8 cellular contexts compared by ENCODE assay signal in genomic region chr17:40107266-40107980, GRCh38. TPM values are rescaled to one million over a fixed set of nuclear protein-coding genes. Genes with fewer than 3 reads are reported as not detected.
A peak's percentile ranks its signal among the peaks of the same experiment; 100 is the strongest.
DNase-seq lines count a peak whose midpoint lies in the region; ATAC-seq and TF ChIP-seq lines count a peak whose summit lies in the region.

No MANE protein-coding gene starts in this region.

- H4K91ac ChIP-seq in IMR-90 (ENCODE audit: insufficient read depth, low read depth, low read length): peak overlapping the region; percentile 98

- H3K56ac ChIP-seq in IMR-90 (ENCODE audit: extremely low read depth, insufficient read depth, low read length): peak overlapping the region; percentile 65

- peak overlapping the region; percentile 80 for H2BK5ac ChIP-seq in IMR-90 (ENCODE audit: low read depth, low read length, poor library complexity, severe bottlenecking)

- ATAC-seq in IMR-90 (ENCODE audit: low read depth): no peak
- no peak for ATAC-seq in activated T-helper 17 cell treated with anti-CD3 and anti-CD28 coated beads, Interleukin-2, amount 50 U/mL, for 72 hours (replicated peaks)

- peak overlapping the region; percentile 95 for H4K5ac ChIP-seq in IMR-90 (ENCODE audit: low read depth, low read length)

- peak overlapping the region; percentile 81 for H3K27ac ChIP-seq in IMR-90 (ENCODE audit: insufficient read depth, low read length)
- peak overlapping the region; percentile 62 to 98 (median 97) for H3K27ac ChIP-seq in stomach

- no peaks in the 10 kb centered on the region for H3K36me3 Mint-ChIP-seq in activated T-helper 17 cell treated with anti-CD3 and anti-CD28 coated beads, Interleukin-2, amount 50 U/mL, for 72 hours (ENCODE audit: low read depth)

- TF ChIP-seq POLR2A in IMR-90 (IDR thresholded peaks at IDR 0.05; ENCODE audit: low read depth, low read length) (no peak), stomach (IDR thresholded peaks at IDR 0.05) (no peak)

- in situ Hi-C loops in IMR-90 (cut with MboI; ENCODE audit: low sequenced_read_pairs): no loop called here

- H3K4me3 Mint-ChIP-seq in activated T-helper 17 cell treated with anti-CD3 and anti-CD28 coated beads, Interleukin-2, amount 50 U/mL, for 72 hours: peak overlapping the region; percentile 83

- H3K4ac ChIP-seq in IMR-90 (ENCODE audit: low read depth, low read length): peak overlapping the region; percentile 99

- H3K9me3 ChIP-seq in IMR-90 (ENCODE audit: control insufficient read depth, insufficient read depth, low read length) (no peaks in the 10 kb centered on the region), stomach (no peaks in the 10 kb centered on the region)

- peak overlapping the region; percentile 97 for H2BK120ac ChIP-seq in IMR-90 (ENCODE audit: low read depth, low read length)

- H3K14ac ChIP-seq in IMR-90 (replicated peaks; ENCODE audit: low read depth, low read length): peak overlapping the region; percentile 95

- DNase-seq in IMR-90 (no peak), kidney tubule cell (ENCODE audit: low spot score) (peak; percentile 65), stomach (no peak), epidermal melanocyte (ENCODE audit: insufficient read length, low spot score) (no peak), NCI-H82 (lab: John Stamatoyannopoulos, UW) (no peak), NCI-H345 treated with DMSO at 0.1 percent for 48 hours (lab: John Stamatoyannopoulos, UW; ENCODE audit: unreplicated experiment) (no peak)
- DNase-seq in stimulated activated CD4-positive, alpha-beta T cell treated with anti-CD3 and anti-CD28 coated beads, Interleukin-15, amount 100 ng/mL, for 24 hours: no peak

- peak overlapping the region; percentile 96 for H2BK20ac ChIP-seq in IMR-90 (ENCODE audit: low read depth, low read length)

- no peaks in the 10 kb centered on the region for H3K27me3 ChIP-seq in IMR-90 (ENCODE audit: control insufficient read depth, insufficient read depth, low read length)
- no peaks in the 10 kb centered on the region for H3K27me3 ChIP-seq in stomach

- H3K27me3 Mint-ChIP-seq in activated T-helper 17 cell treated with anti-CD3 and anti-CD28 coated beads, Interleukin-2, amount 50 U/mL, for 72 hours: no peaks in the 10 kb centered on the region

- peak overlapping the region; percentile 83 to 94 for H4K8ac ChIP-seq in IMR-90 (ENCODE audit: low read depth in 2 of 2, low read length in 2 of 2)

- H2AK5ac ChIP-seq in IMR-90 (ENCODE audit: low read depth, low read length): peak overlapping the region; percentile 98

- TF ChIP-seq RAD21 in IMR-90 (IDR thresholded peaks at IDR 0.05; ENCODE audit: low read length): no peak

- no peaks in the 10 kb centered on the region for H4K20me1 ChIP-seq in IMR-90 (ENCODE audit: insufficient read depth, low read length)

- H3K79me1 ChIP-seq in IMR-90 (ENCODE audit: low read depth in 1 of 2, low read length in 2 of 2): peaks cover 0 to 31% of the 10 kb centered on the region in 2 experiments; a peak in 2 of 4 replicates

- H3K36me3 ChIP-seq in IMR-90 (ENCODE audit: control insufficient read depth, insufficient read depth, low read length) (no peaks in the 10 kb centered on the region), stomach (no peaks in the 10 kb centered on the region)

- peak overlapping the region; percentile 94 for H2AFZ ChIP-seq in IMR-90 (replicated peaks; ENCODE audit: low read length, poor library complexity)

- no peak for TF ChIP-seq EP300 in stomach (IDR thresholded peaks at IDR 0.05)

- peaks cover 32% of the 10 kb centered on the region for H3K9me1 ChIP-seq in IMR-90 (ENCODE audit: insufficient read depth, low read length)

- no TSS peak for BruUV-seq in IMR-90 (replicated peaks; lab: Mats Ljungman, UMichigan)

- peak overlapping the region; percentile 98 for H2BK15ac ChIP-seq in IMR-90 (ENCODE audit: low read depth, low read length)

- no peaks in the 10 kb centered on the region for H3K9me3 Mint-ChIP-seq in activated T-helper 17 cell treated with anti-CD3 and anti-CD28 coated beads, Interleukin-2, amount 50 U/mL, for 72 hours

- H3K4me2 ChIP-seq in IMR-90 (ENCODE audit: low read depth, low read length): peak overlapping the region; percentile 18

- intact Hi-C loops in IMR-90 (cut with micrococcal nuclease): no loop called here
- intact Hi-C loops in stomach (cut with DNase I; ENCODE audit: low total_unique reads): no loop called here

- H3K4me3 ChIP-seq in IMR-90 (ENCODE audit: insufficient read depth, low read depth, low read length) (no peak overlapping the region), stomach (no peak overlapping the region)

- dilution Hi-C loops in IMR-90 (cut with HindIII; ENCODE audit: low sequenced_read_pairs, unreplicated experiment): no loop called here

- peak overlapping the region; percentile 80 for H2AK9ac ChIP-seq in IMR-90 (replicated peaks; ENCODE audit: low read depth, low read length, poor library complexity)

- TF ChIP-seq CTCF in IMR-90 (conservative IDR thresholded peaks at IDR 0.05; ENCODE audit: low read depth, low read length): no peak
- no peak for TF ChIP-seq CTCF in stomach (IDR thresholded peaks at IDR 0.05)

- peak overlapping the region; percentile 46 for H3K9ac ChIP-seq in IMR-90 (ENCODE audit: low read depth, low read length)

- 17% methylated on average over 3 of the region's 12 CpGs; no CpG with 5 or more reads in 1 of the 2 experiments for WGBS in IMR-90 (ENCODE audit: extremely low coverage in 2 of 2, insufficient read length in 1 of 2), 2 experiments
- WGBS in stomach, 5 donors: 29 to 63% (median 51%) methylated on average over 12 of the region's 12 CpGs

- peak overlapping the region; percentile 94 for H3K27ac Mint-ChIP-seq in activated T-helper 17 cell treated with anti-CD3 and anti-CD28 coated beads, Interleukin-2, amount 50 U/mL, for 72 hours

- H3K23ac ChIP-seq in IMR-90 (ENCODE audit: low read depth, low read length): peak overlapping the region; percentile 96

- peaks cover 73% of the 10 kb centered on the region for H3K4me1 Mint-ChIP-seq in activated T-helper 17 cell treated with anti-CD3 and anti-CD28 coated beads, Interleukin-2, amount 50 U/mL, for 72 hours

- peaks cover 50% of the 10 kb centered on the region for H3K4me1 ChIP-seq in IMR-90 (ENCODE audit: control insufficient read depth, insufficient read depth, low read length)
- peaks cover 96 to 100% (median 99%) of the 10 kb centered on the region in 4 donors for H3K4me1 ChIP-seq in stomach

- CTCF ChIA-PET in IMR-90 (lab: Yijun Ruan, JAX): interaction anchor here (0.8 to 1.3 kb wide), 2 partner anchors 69 to 149 kb away, joined by 4 read pairs; no protein-coding TSS in a partner anchor

- POLR2A ChIA-PET in IMR-90 (lab: Charles Lee; ENCODE audit: unreplicated experiment): no interaction called here

- H3K18ac ChIP-seq in IMR-90 (ENCODE audit: low read depth, low read length): peak overlapping the region; percentile 84

TF ChIP-seq in IMR-90, 13 proteins besides CTCF, POLR2A, EP300 and RAD21 (continues in another document):
- TF ChIP-seq RFX5 (IDR thresholded peaks at IDR 0.05; ENCODE audit: low read depth, low read length): no peak
- no peak for TF ChIP-seq FOS (IDR thresholded peaks at IDR 0.05; ENCODE audit: low read depth, low read length)
- TF ChIP-seq CHD1 (IDR thresholded peaks at IDR 0.05; ENCODE audit: low read depth, low read length): no peak
- no peak for TF ChIP-seq MAFK (IDR thresholded peaks at IDR 0.05; ENCODE audit: low read depth, low read length)
- no peak for TF ChIP-seq MAZ (IDR thresholded peaks at IDR 0.05; ENCODE audit: borderline replicate concordance, low read depth, low read length)
- TF ChIP-seq RCOR1 (IDR thresholded peaks at IDR 0.05; ENCODE audit: insufficient replicate concordance, low read length): no peak

RNA-seq across cellular contexts. Expression of gene NR1D1, which starts 7.0 kb away (rescaled TPM):
- total RNA-seq in IMR-90 (2012; rRNA removed) (0.28 and 0.36 TPM in 2 replicates), stomach (10 to 100 TPM in 2 of 5 donors, 1 to 10 TPM in 3; 2.8 to 14.9 (median 9.0) TPM)
- polyA plus RNA-seq in IMR-90 (2012; rRNA removed) (4.4 and 7.2 TPM in 2 replicates), stomach (10 to 100 TPM in 1 of 3 donors, 1 to 10 TPM in 2; 5.5 to 20.5 (median 9.6) TPM)
- 4.1 and 8.6 TPM in 2 replicates for polyA plus RNA-seq in IMR-90 (2012; cell fraction: cytosol; rRNA removed)
- 11.1 and 25.2 TPM in 2 replicates for polyA plus RNA-seq in IMR-90 (2012; cell fraction: nucleus; rRNA removed; ENCODE audit: low replicate concordance)
- 10 to 100 TPM; 12.2 to 21.8 TPM for total RNA-seq in activated T-helper 17 cell treated with anti-CD3 and anti-CD28 coated beads, Interleukin-2, amount 50 U/mL, for 72 hours

RNA-seq across cellular contexts. Expression of gene MSL1, which starts 14.3 kb away (rescaled TPM):
- total RNA-seq in IMR-90 (2012; rRNA removed): 28.3 and 29.7 TPM in 2 replicates
- 38.4 and 48.4 TPM in 2 replicates for polyA plus RNA-seq in IMR-90 (2012; rRNA removed)
- polyA plus RNA-seq in IMR-90 (2012; cell fraction: cytosol; rRNA removed): 12.2 and 14.7 TPM in 2 replicates
- 45.5 and 129 TPM in 2 replicates for polyA plus RNA-seq in IMR-90 (2012; cell fraction: nucleus; rRNA removed; ENCODE audit: low replicate concordance)
- 100 to 1,000 TPM in 1 of 2 donors, 10 to 100 TPM in 1; 80.5 to 114 TPM for total RNA-seq in activated T-helper 17 cell treated with anti-CD3 and anti-CD28 coated beads, Interleukin-2, amount 50 U/mL, for 72 hours
- 100 to 1,000 TPM in 2 of 5 donors, 10 to 100 TPM in 3; 47.1 to 322 (median 90.1) TPM for total RNA-seq in stomach
- polyA plus RNA-seq in stomach: 10 to 100 TPM; 29.3 to 63.8 (median 32.7) TPM

RNA-seq across cellular contexts. Expression of gene CASC3, which starts 32.9 kb away (rescaled TPM):
- total RNA-seq in IMR-90 (2012; rRNA removed) (24.4 and 25.1 TPM in 2 replicates), stomach (100 to 1,000 TPM in 2 of 5 donors, 10 to 100 TPM in 3; 41.9 to 198 (median 85.5) TPM)
- polyA plus RNA-seq in IMR-90 (2012; rRNA removed) (36.2 and 38.9 TPM in 2 replicates), stomach (10 to 100 TPM; 27.6 to 42.2 (median 37.0) TPM)
- 15.9 and 19.2 TPM in 2 replicates for polyA plus RNA-seq in IMR-90 (2012; cell fraction: cytosol; rRNA removed)
- polyA plus RNA-seq in IMR-90 (2012; cell fraction: nucleus; rRNA removed; ENCODE audit: low replicate concordance): 83.7 and 153 TPM in 2 replicates
- 100 to 1,000 TPM; 110 to 244 TPM for total RNA-seq in activated T-helper 17 cell treated with anti-CD3 and anti-CD28 coated beads, Interleukin-2, amount 50 U/mL, for 72 hours

RNA-seq across cellular contexts. Expression of gene THRA, which starts 44.7 kb away (rescaled TPM):
- total RNA-seq in IMR-90 (2012; rRNA removed): 20.8 and 22.0 TPM in 2 replicates
- 21.9 and 23.4 TPM in 2 replicates for polyA plus RNA-seq in IMR-90 (2012; rRNA removed)
- polyA plus RNA-seq in IMR-90 (2012; cell fraction: cytosol; rRNA removed): 22.4 and 25.8 TPM in 2 replicates
- polyA plus RNA-seq in IMR-90 (2012; cell fraction: nucleus; rRNA removed; ENCODE audit: low replicate concordance): 17.8 and 22.5 TPM in 2 replicates
- total RNA-seq in activated T-helper 17 cell treated with anti-CD3 and anti-CD28 coated beads, Interleukin-2, amount 50 U/mL, for 72 hours: 10 to 100 TPM; 10.3 to 14.4 TPM
- 10 to 100 TPM; 21.1 to 52.2 (median 38.4) TPM for total RNA-seq in stomach
- 10 to 100 TPM; 21.4 to 37.0 (median 26.4) TPM for polyA plus RNA-seq in stomach

RNA-seq across cellular contexts. Expression of gene MED24, which starts 53.2 kb away (rescaled TPM):
- 18.6 and 25.8 TPM in 2 replicates for total RNA-seq in IMR-90 (2012; rRNA removed)
- 73.6 and 79.0 TPM in 2 replicates for polyA plus RNA-seq in IMR-90 (2012; rRNA removed)
- 29.9 and 49.0 TPM in 2 replicates for polyA plus RNA-seq in IMR-90 (2012; cell fraction: cytosol; rRNA removed)
- polyA plus RNA-seq in IMR-90 (2012; cell fraction: nucleus; rRNA removed; ENCODE audit: low replicate concordance): 167 and 365 TPM in 2 replicates
- total RNA-seq in activated T-helper 17 cell treated with anti-CD3 and anti-CD28 coated beads, Interleukin-2, amount 50 U/mL, for 72 hours: 100 to 1,000 TPM in 1 of 2 donors, 10 to 100 TPM in 1; 83.5 to 140 TPM
- 100 to 1,000 TPM in 2 of 5 donors, 10 to 100 TPM in 3; 55.4 to 336 (median 91.6) TPM for total RNA-seq in stomach
- polyA plus RNA-seq in stomach: 10 to 100 TPM; 24.1 to 49.5 (median 32.7) TPM
